ENCODE assay signal across 8 cellular contexts in the genomic region with DNA sequence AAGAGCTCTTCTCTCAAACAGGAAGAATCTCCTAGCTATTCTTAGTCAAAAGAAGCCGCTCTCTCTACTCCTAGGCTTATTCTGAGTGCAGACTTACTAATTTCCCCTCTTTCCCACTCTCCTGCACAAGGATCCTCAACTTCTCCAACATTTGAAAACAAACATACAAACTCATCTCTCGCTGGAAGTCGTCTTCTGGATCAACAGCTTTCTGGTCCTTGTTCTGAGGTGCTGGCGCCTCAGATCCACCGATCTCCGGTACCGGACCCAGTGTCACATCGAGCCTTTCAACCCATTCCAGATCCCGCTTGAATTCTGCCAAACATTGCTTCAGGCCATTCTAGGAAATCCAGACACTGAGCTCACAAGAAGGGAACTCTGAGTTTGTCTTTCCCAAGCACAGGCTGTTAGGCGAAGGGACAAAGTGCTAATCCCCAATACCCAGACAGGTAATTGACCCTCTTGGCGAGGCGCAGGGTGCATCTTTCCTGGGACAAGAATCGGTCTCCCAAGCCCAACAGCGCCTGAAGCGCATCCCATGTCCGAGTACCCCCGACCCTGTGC. TPM values are rescaled to one million over a fixed set of nuclear protein-coding genes. Genes with fewer than 3 reads are reported as not detected.
DNase-seq lines count a peak whose midpoint lies in the region; ATAC-seq and TF ChIP-seq lines count a peak whose summit lies in the region.

No MANE protein-coding gene starts in this region.

- peak overlapping the region; percentile 95 for H3K27ac Mint-ChIP-seq in stimulated activated naive CD8-positive, alpha-beta T cell treated with anti-CD3 and anti-CD28 coated beads, Interleukin-15, Interleukin-2, amounts not matched to agents 100 ng/mL and 50 ng/mL, for 24 hours
- peak overlapping the region; percentile 96 for H3K27ac Mint-ChIP-seq in activated T-helper 17 cell treated with anti-CD3 and anti-CD28 coated beads, Interleukin-2, amount 50 U/mL, for 72 hours

- TF ChIP-seq CTCF in suprapubic skin (IDR thresholded peaks at IDR 0.05): no peak

- no peaks in the 10 kb centered on the region for H3K9me3 Mint-ChIP-seq in stimulated activated naive CD8-positive, alpha-beta T cell treated with anti-CD3 and anti-CD28 coated beads, Interleukin-15, Interleukin-2, amounts not matched to agents 100 ng/mL and 50 ng/mL, for 24 hours
- no peaks in the 10 kb centered on the region for H3K9me3 Mint-ChIP-seq in activated T-helper 17 cell treated with anti-CD3 and anti-CD28 coated beads, Interleukin-2, amount 50 U/mL, for 72 hours

- no peak for TF ChIP-seq EP300 in suprapubic skin (IDR thresholded peaks at IDR 0.05)

- H3K27me3 ChIP-seq in suprapubic skin: peaks cover 4% of the 10 kb centered on the region

- peak overlapping the region; percentile 9 for H3K27ac ChIP-seq in suprapubic skin

- 20% methylated on average over 17 of the region's 17 CpGs for WGBS in suprapubic skin

- peaks cover 38% of the 10 kb centered on the region for H3K4me1 Mint-ChIP-seq in stimulated activated naive CD8-positive, alpha-beta T cell treated with anti-CD3 and anti-CD28 coated beads, Interleukin-15, Interleukin-2, amounts not matched to agents 100 ng/mL and 50 ng/mL, for 24 hours (ENCODE audit: low read depth)
- H3K4me1 Mint-ChIP-seq in activated T-helper 17 cell treated with anti-CD3 and anti-CD28 coated beads, Interleukin-2, amount 50 U/mL, for 72 hours: peaks cover 22% of the 10 kb centered on the region

- peaks cover 43% of the 10 kb centered on the region for H3K36me3 ChIP-seq in suprapubic skin

- peaks cover 55% of the 10 kb centered on the region for H3K36me3 Mint-ChIP-seq in stimulated activated naive CD8-positive, alpha-beta T cell treated with anti-CD3 and anti-CD28 coated beads, Interleukin-15, Interleukin-2, amounts not matched to agents 100 ng/mL and 50 ng/mL, for 24 hours (ENCODE audit: low read depth)
- peaks cover 58% of the 10 kb centered on the region for H3K36me3 Mint-ChIP-seq in activated T-helper 17 cell treated with anti-CD3 and anti-CD28 coated beads, Interleukin-2, amount 50 U/mL, for 72 hours (ENCODE audit: low read depth)

- no peak for DNase-seq in stimulated activated naive CD8-positive, alpha-beta T cell treated with anti-CD3 and anti-CD28 coated beads, Interleukin-15, Interleukin-2, amounts not matched to agents 100 U/mL and 50 U/mL, for 24 hours
- DNase-seq in iris pigment epithelial cell (ENCODE audit: low read depth): peak; percentile 3
- DNase-seq in suprapubic skin (ENCODE audit: low spot score in 2 of 2): no peak
- DNase-seq in stimulated activated CD4-positive, alpha-beta T cell treated with anti-CD3 and anti-CD28 coated beads, Interleukin-1b, Interleukin-23, amount 100 ng/mL, for 48 hours: no peak

- H3K27me3 Mint-ChIP-seq in stimulated activated naive CD8-positive, alpha-beta T cell treated with anti-CD3 and anti-CD28 coated beads, Interleukin-15, Interleukin-2, amounts not matched to agents 100 ng/mL and 50 ng/mL, for 24 hours: peaks cover 18% of the 10 kb centered on the region
- peaks cover 6% of the 10 kb centered on the region for H3K27me3 Mint-ChIP-seq in activated T-helper 17 cell treated with anti-CD3 and anti-CD28 coated beads, Interleukin-2, amount 50 U/mL, for 72 hours

- H3K4me3 Mint-ChIP-seq in stimulated activated naive CD8-positive, alpha-beta T cell treated with anti-CD3 and anti-CD28 coated beads, Interleukin-15, Interleukin-2, amounts not matched to agents 100 ng/mL and 50 ng/mL, for 24 hours: peak overlapping the region; percentile 96
- H3K4me3 Mint-ChIP-seq in activated T-helper 17 cell treated with anti-CD3 and anti-CD28 coated beads, Interleukin-2, amount 50 U/mL, for 72 hours: peak overlapping the region; percentile 99

- peak overlapping the region; percentile 96 for H3K4me3 ChIP-seq in suprapubic skin

- no peaks in the 10 kb centered on the region for H3K9me3 ChIP-seq in suprapubic skin

- ATAC-seq in stimulated activated naive CD8-positive, alpha-beta T cell treated with anti-CD3 and anti-CD28 coated beads, Interleukin-15, Interleukin-2, amounts not matched to agents 100 U/mL and 50 U/mL, for 24 hours: no peak
- ATAC-seq in activated T-helper 17 cell treated with anti-CD3 and anti-CD28 coated beads, Interleukin-2, amount 50 U/mL, for 72 hours (replicated peaks): no peak
- no peak for ATAC-seq in GM18511 (IDR thresholded peaks at IDR 0.05; ENCODE audit: unreplicated experiment)
- ATAC-seq in GM18505 (IDR thresholded peaks at IDR 0.05; ENCODE audit: unreplicated experiment): no peak

- no peak for TF ChIP-seq POLR2A in suprapubic skin (IDR thresholded peaks at IDR 0.05)
- TF ChIP-seq POLR2A in GM18505 (IDR thresholded peaks at IDR 0.05; ENCODE audit: borderline replicate concordance, extremely low read depth, insufficient read depth, insufficient read length): no peak

- H3K4me1 ChIP-seq in suprapubic skin: peaks cover 20% of the 10 kb centered on the region

RNA-seq across cellular contexts. Expression of a gene that starts 0.7 kb away (rescaled TPM):
- 100 to 1,000 TPM in 1 of 2 donors, 10 to 100 TPM in 1; 52.0 to 121 TPM for total RNA-seq in activated T-helper 17 cell treated with anti-CD3 and anti-CD28 coated beads, Interleukin-2, amount 50 U/mL, for 72 hours
- 10 to 100 TPM; 34.7 to 67.0 (median 56.4) TPM for total RNA-seq in suprapubic skin

RNA-seq across cellular contexts. Expression of a gene that starts 0.7 kb away (rescaled TPM):
- under 1 TPM; 0.06 to 0.74 TPM for total RNA-seq in activated T-helper 17 cell treated with anti-CD3 and anti-CD28 coated beads, Interleukin-2, amount 50 U/mL, for 72 hours
- total RNA-seq in suprapubic skin: under 1 TPM in 3 of 4 donors, not detected in 1; 0.10 to 0.81 (median 0.11) TPM
